Comparison of ENCODE assay signal across 23 cellular contexts in the genomic region with DNA sequence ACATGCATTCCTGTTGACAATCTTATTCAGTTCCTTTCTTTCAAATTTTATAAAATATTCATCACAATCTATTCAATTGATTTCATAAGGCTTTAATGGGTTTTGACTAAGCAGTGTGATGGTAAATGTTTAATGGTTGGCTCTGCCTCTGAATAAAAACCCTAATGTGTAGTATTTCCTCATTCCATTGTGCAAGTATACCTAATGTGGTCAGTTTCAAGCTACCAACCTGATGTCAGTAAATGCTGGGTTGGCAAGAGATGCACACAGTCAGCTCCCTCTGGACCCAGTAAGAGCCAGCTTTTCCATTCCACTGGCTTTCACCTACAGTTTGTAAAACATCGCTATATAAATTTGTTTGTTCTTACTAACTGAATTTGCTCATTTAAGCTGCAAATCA.
"Had no signal": no experiment of that assay in that cellular context is flagged by ENCODE, and none has a peak within 500 bp of the region (broad histone marks: within the 10 kb centered on the region; RNA-seq: fewer than 3 reads in every experiment).

No MANE protein-coding gene starts in this region.

- H3K36me3 ChIP-seq: pancreas, thyroid gland, vagina had no signal

- H3K4me3 ChIP-seq: body of pancreas, heart left ventricle, lung, pancreas, thyroid gland, vagina had no signal

- FAIRE-seq: endothelial cell of umbilical vein had no signal

- H3K4me1 ChIP-seq: heart left ventricle, thyroid gland, vagina had no signal

- DNase-seq: activated B cell treated with CpG ODN at 0.5 μM for 24 hours; activated CD4-positive, alpha-beta T cell treated with anti-CD3 and anti-CD28 coated beads for 48 hours; activated CD8-positive, alpha-beta T cell treated with anti-CD3 and anti-CD28 coated beads for 36 hours; activated gamma-delta T cell; activated T-cell treated with anti-CD3 and anti-CD28 coated beads, Interleukin-2, amount 50 U/mL, for 4 hours; amygdala; body of pancreas; cortex of kidney; effector CD4-positive, alpha-beta T cell; foreskin melanocyte; heart left ventricle; immature natural killer cell; naive B cell; pancreas; stimulated activated CD4-positive, alpha-beta T cell treated with anti-CD3 and anti-CD28 coated beads, Interleukin-4, amount 100 ng/mL, for 1 hour; stimulated activated naive B cell treated with anti-CD40 and anti-IgM and Interleukin-4, amounts not matched to agents 10 μg/mL and 1 μg/mL and 100 μg/mL, for 72 hours; T-helper 2 cell; thyroid gland had no signal

- H3K27ac Mint-ChIP-seq: activated B cell treated with CpG ODN at 0.5 μM for 24 hours; activated CD8-positive, alpha-beta T cell treated with anti-CD3 and anti-CD28 coated beads for 36 hours; activated naive CD8-positive, alpha-beta T cell; immature natural killer cell; naive B cell; stimulated activated naive B cell treated with anti-CD40 and anti-IgM and Interleukin-4, amounts not matched to agents 10 μg/mL and 1 μg/mL and 100 μg/mL, for 72 hours had no signal

- H3K27me3 ChIP-seq: body of pancreas, heart left ventricle, pancreas, thyroid gland, vagina had no signal

- H3K27ac ChIP-seq: body of pancreas, heart left ventricle, pancreas, thyroid gland, vagina had no signal

- H3K4me3 Mint-ChIP-seq: activated B cell treated with CpG ODN at 0.5 μM for 24 hours; activated CD8-positive, alpha-beta T cell treated with anti-CD3 and anti-CD28 coated beads for 36 hours; activated naive CD8-positive, alpha-beta T cell; activated T-cell treated with anti-CD3 and anti-CD28 coated beads, Interleukin-2, amount 50 U/mL, for 4 hours; central memory CD8-positive, alpha-beta T cell; immature natural killer cell; naive B cell; stimulated activated naive B cell treated with anti-CD40 and anti-IgM and Interleukin-4, amounts not matched to agents 10 μg/mL and 1 μg/mL and 100 μg/mL, for 72 hours had no signal

- ATAC-seq: activated CD8-positive, alpha-beta T cell treated with anti-CD3 and anti-CD28 coated beads for 36 hours; activated T-cell treated with anti-CD3 and anti-CD28 coated beads, Interleukin-2, amount 50 U/mL, for 4 hours; body of pancreas; heart left ventricle; pancreas; stimulated activated naive B cell treated with anti-CD40 and anti-IgM and Interleukin-4, amounts not matched to agents 10 μg/mL and 1 μg/mL and 100 μg/mL, for 72 hours had no signal

- H3K9me3 ChIP-seq: body of pancreas, heart left ventricle, pancreas, thyroid gland, vagina had no signal

- H3K27me3 Mint-ChIP-seq: activated B cell treated with CpG ODN at 0.5 μM for 24 hours; activated CD8-positive, alpha-beta T cell treated with anti-CD3 and anti-CD28 coated beads for 36 hours; activated naive CD8-positive, alpha-beta T cell; central memory CD8-positive, alpha-beta T cell; naive B cell; stimulated activated naive B cell treated with anti-CD40 and anti-IgM and Interleukin-4, amounts not matched to agents 10 μg/mL and 1 μg/mL and 100 μg/mL, for 72 hours had no signal

- H3K9me3 Mint-ChIP-seq: activated B cell treated with CpG ODN at 0.5 μM for 24 hours; activated CD8-positive, alpha-beta T cell treated with anti-CD3 and anti-CD28 coated beads for 36 hours; activated T-cell treated with anti-CD3 and anti-CD28 coated beads, Interleukin-2, amount 50 U/mL, for 4 hours; central memory CD8-positive, alpha-beta T cell; immature natural killer cell; naive B cell; stimulated activated naive B cell treated with anti-CD40 and anti-IgM and Interleukin-4, amounts not matched to agents 10 μg/mL and 1 μg/mL and 100 μg/mL, for 72 hours had no signal

- H3K4me1 Mint-ChIP-seq: activated B cell treated with CpG ODN at 0.5 μM for 24 hours; central memory CD8-positive, alpha-beta T cell; immature natural killer cell; naive B cell; stimulated activated naive B cell treated with anti-CD40 and anti-IgM and Interleukin-4, amounts not matched to agents 10 μg/mL and 1 μg/mL and 100 μg/mL, for 72 hours had no signal
